ENCODE assay signal across 1 cellular context in the genomic region with DNA sequence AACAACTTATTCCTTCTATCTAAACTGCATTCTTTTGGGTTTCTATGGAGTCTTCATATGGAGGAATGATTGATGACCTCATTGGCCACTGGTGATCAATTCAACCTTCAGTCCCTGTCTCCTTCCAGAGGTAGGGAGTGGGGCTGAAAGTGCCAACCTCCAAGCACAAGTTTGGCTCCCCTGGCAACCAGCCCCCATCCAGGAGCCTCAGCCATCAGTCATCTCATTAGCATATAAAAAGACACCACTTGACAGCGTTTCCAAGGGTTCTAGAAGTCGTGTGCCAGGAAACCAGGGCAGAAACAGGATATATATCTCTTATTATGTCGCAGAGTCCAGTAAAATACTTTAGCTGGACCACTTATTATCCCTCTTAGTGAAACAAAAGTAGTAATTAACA.
TF ChIP-seq lines count a peak whose summit lies in the region.

No MANE protein-coding gene starts in this region.

TF ChIP-seq in H1, 55 proteins besides CTCF, POLR2A, EP300 and RAD21:
- TF ChIP-seq NANOG (IDR thresholded peaks at IDR 0.05; ENCODE audit: insufficient read depth, low read depth, low read length, poor library complexity, severe bottlenecking) (peak; percentile 87), YY1 (IDR thresholded peaks at IDR 0.05; ENCODE audit: low read depth, low read length) (no peak), HDAC6 (IDR thresholded peaks at IDR 0.05; ENCODE audit: low read depth, low read length) (no peak), JUN (IDR thresholded peaks at IDR 0.05; ENCODE audit: low read depth, low read length) (no peak), KDM1A (IDR thresholded peaks at IDR 0.05; ENCODE audit: borderline replicate concordance, low read length) (no peak), SP1 (IDR thresholded peaks at IDR 0.05; ENCODE audit: low read depth, low read length) (peak; percentile 39; the same call in 1 of the 2 replicates), SIN3A (conservative IDR thresholded peaks at IDR 0.05 in 1 of 2, IDR thresholded peaks at IDR 0.05 in 1 of 2; ENCODE audit: low read depth in 1 of 2, low read length in 2 of 2) (0 out of 4 replicates have a peak, but pooled peaks of 1 of the 2 experiments have one; percentile 26)
